1 cellular context compared by ENCODE assay signal in genomic region chr14:60266021-60266937, GRCh38.
TF ChIP-seq lines count a peak whose summit lies in the region.

No MANE protein-coding gene starts in this region.

TF ChIP-seq in SK-N-SH, 30 proteins besides CTCF, POLR2A, EP300 and RAD21 (continued from another document):
- TF ChIP-seq IRF3 (IDR thresholded peaks at IDR 0.05; ENCODE audit: low read depth, low read length) (no peak), RCOR1 (IDR thresholded peaks at IDR 0.05; ENCODE audit: low read length) (no peak), FOXM1 (IDR thresholded peaks at IDR 0.05; ENCODE audit: low read depth) (no peak), NRF1 (IDR thresholded peaks at IDR 0.05; ENCODE audit: low read depth, low read length) (no peak), ZBTB33 (IDR thresholded peaks at IDR 0.05; ENCODE audit: borderline replicate concordance, low read depth) (no peak), PBX3 (IDR thresholded peaks at IDR 0.05) (no peak)
TF ChIP-seq in SK-N-SH: peak in this region for 0.
